In genomic region chr17:17960500-17961050, GRCh38 we compare ENCODE assay signal across 11 cellular contexts. TPM values are rescaled to one million over a fixed set of nuclear protein-coding genes. Genes with fewer than 3 reads are reported as not detected.
DNase-seq lines count a peak whose midpoint lies in the region; TF ChIP-seq lines count a peak whose summit lies in the region.
"Had no signal": no experiment of that assay in that cellular context is flagged by ENCODE, and none has a peak within 500 bp of the region (broad histone marks: within the 10 kb centered on the region; RNA-seq: fewer than 3 reads in every experiment).

No MANE protein-coding gene starts in this region.

- intact Hi-C loops in sigmoid colon (cut with DNase I), result no loop called here
- intact Hi-C loops in tibial artery (cut with DNase I; ENCODE audit: low total_unique reads), result no loop called here

- peak overlapping the region; percentile 24 for H3K4me3 ChIP-seq in CD8-positive, alpha-beta memory T cell (ENCODE audit: low read length)
- H3K4me3 ChIP-seq in SJSA1 (no peak overlapping the region), epithelial cell of proximal tubule (ENCODE audit: low read depth, low read length) (peak overlapping the region; percentile 40), sigmoid colon (no peak overlapping the region), neural progenitor cell (no peak overlapping the region), tibial artery (no peak overlapping the region)

- no peaks in the 10 kb centered on the region for H3K9me3 Mint-ChIP-seq in CD8-positive, alpha-beta memory T cell
- H3K9me3 Mint-ChIP-seq in neural progenitor cell, result no peaks in the 10 kb centered on the region
- H3K9me3 Mint-ChIP-seq: activated B cell treated with CpG ODN at 0.5 μM for 24 hours had no signal

- CTCF ChIA-PET in CD8-positive, alpha-beta memory T cell (lab: Charles Lee), result interaction anchor here (0.8 to 1.2 kb wide), 2 partner anchors 9 to 12 kb away, joined by 4 read pairs; partner anchors contain the start of genes DRC3 and TOM1L2

- WGBS in sigmoid colon, 2 donors, result 57 to 84% methylated on average over 5 of the region's 5 CpGs

- peak overlapping the region in 6 of 7 donors; percentile 8 to 82 (median 32) for H3K4me3 Mint-ChIP-seq in CD8-positive, alpha-beta memory T cell
- no peak overlapping the region for H3K4me3 Mint-ChIP-seq in neural progenitor cell

- POLR2A ChIA-PET in CD8-positive, alpha-beta memory T cell (lab: Charles Lee), result no interaction called here

- peaks cover 5 to 9% (median 6%) of the 10 kb centered on the region in 3 donors for H3K36me3 Mint-ChIP-seq in CD8-positive, alpha-beta memory T cell
- peaks cover 4% of the 10 kb centered on the region for H3K36me3 Mint-ChIP-seq in neural progenitor cell

- TF ChIP-seq CTCF in epithelial cell of proximal tubule (conservative IDR thresholded peaks at IDR 0.05; ENCODE audit: low read depth, low read length) (no peak), sigmoid colon (IDR thresholded peaks at IDR 0.05) (no peak), neural progenitor cell (IDR thresholded peaks at IDR 0.05) (no peak), tibial artery (IDR thresholded peaks at IDR 0.05) (no peak)

- H3K27me3 ChIP-seq in CD8-positive, alpha-beta memory T cell (ENCODE audit: insufficient read depth, low read length, poor library complexity, severe bottlenecking), result no peaks in the 10 kb centered on the region
- H3K27me3 ChIP-seq in SJSA1 (replicated peaks) (no peaks in the 10 kb centered on the region), sigmoid colon (no peaks in the 10 kb centered on the region), neural progenitor cell (no peaks in the 10 kb centered on the region), tibial artery (no peaks in the 10 kb centered on the region)

- H2AFZ ChIP-seq in neural progenitor cell (replicated peaks), result no peak overlapping the region

- peak overlapping the region; percentile 90 to 97 (median 95) for H3K27ac Mint-ChIP-seq in CD8-positive, alpha-beta memory T cell
- no peak overlapping the region for H3K27ac Mint-ChIP-seq in neural progenitor cell

- no peaks in the 10 kb centered on the region for H3K79me2 ChIP-seq in neural progenitor cell (ENCODE audit: low read depth)

- H3F3A ChIP-seq in neural progenitor cell (ENCODE audit: low read depth), result peaks cover 4% of the 10 kb centered on the region

- no peak for TF ChIP-seq EP300 in sigmoid colon (IDR thresholded peaks at IDR 0.05)

- H3K9me3 ChIP-seq in CD8-positive, alpha-beta memory T cell (ENCODE audit: low read length), result no peaks in the 10 kb centered on the region
- H3K9me3 ChIP-seq in SJSA1 (replicated peaks) (no peaks in the 10 kb centered on the region), sigmoid colon (no peaks in the 10 kb centered on the region), neural progenitor cell (ENCODE audit: low read depth) (no peaks in the 10 kb centered on the region), tibial artery (no peaks in the 10 kb centered on the region)

- H3K27ac ChIP-seq in CD8-positive, alpha-beta memory T cell (ENCODE audit: low read depth, low read length), result no peak overlapping the region
- peak overlapping the region; percentile 96 for H3K27ac ChIP-seq in SJSA1
- peak overlapping the region; percentile 67 to 76 (median 72) for H3K27ac ChIP-seq in sigmoid colon
- H3K27ac ChIP-seq in neural progenitor cell, result no peak overlapping the region
- H3K27ac ChIP-seq in tibial artery, result peak overlapping the region in 1 of 2 donors; percentile 44

- DNase-seq in CD8-positive, alpha-beta memory T cell, result no peak
- no peak for DNase-seq in SJSA1 (ENCODE audit: low read depth in 1 of 2, low spot score in 2 of 2)
- no peak for DNase-seq in epithelial cell of proximal tubule (ENCODE audit: low read depth)
- DNase-seq in sigmoid colon, result no peak
- no peak for DNase-seq in GM19238 (ENCODE audit: insufficient read length, low spot score)
- DNase-seq in neural progenitor cell (ENCODE audit: low spot score), result no peak
- no peak for DNase-seq in erythroblast (lab: John Stamatoyannopoulos, UW)
- DNase-seq in tibial artery, result no peak
- DNase-seq: activated B cell treated with CpG ODN at 0.5 μM for 24 hours, KBM-7 had no signal

- peaks cover 49% of the 10 kb centered on the region for H3K4me1 ChIP-seq in CD8-positive, alpha-beta memory T cell (ENCODE audit: insufficient read depth, low read length)
- H3K4me1 ChIP-seq in SJSA1 (replicated peaks) (peaks cover 44% of the 10 kb centered on the region), sigmoid colon (peaks cover 0 to 67% (median 55%) of the 10 kb centered on the region in 4 donors), neural progenitor cell (peaks cover 8% of the 10 kb centered on the region), tibial artery (peaks cover 0 to 49% (median 29%) of the 10 kb centered on the region in 4 donors)

- H3K27me3 Mint-ChIP-seq in CD8-positive, alpha-beta memory T cell, result no peaks in the 10 kb centered on the region
- H3K27me3 Mint-ChIP-seq in neural progenitor cell (ENCODE audit: insufficient read depth, low read depth), result peaks cover 4% of the 10 kb centered on the region
- H3K27me3 Mint-ChIP-seq: activated B cell treated with CpG ODN at 0.5 μM for 24 hours, progenitor cell of endocrine pancreas had no signal

- H3K4me2 ChIP-seq in neural progenitor cell, result no peak overlapping the region

- H4K20me1 ChIP-seq in neural progenitor cell (ENCODE audit: low read depth), result peaks cover 6% of the 10 kb centered on the region

- no peak overlapping the region for H3K9ac ChIP-seq in neural progenitor cell

- no peak for TF ChIP-seq POLR2A in sigmoid colon (IDR thresholded peaks at IDR 0.05)
- no peak for TF ChIP-seq POLR2A in erythroblast (IDR thresholded peaks at IDR 0.05; ENCODE audit: low read length)

- H3K36me3 ChIP-seq in CD8-positive, alpha-beta memory T cell (ENCODE audit: insufficient read depth, low read length), result no peaks in the 10 kb centered on the region
- H3K36me3 ChIP-seq in SJSA1 (peaks cover 18% of the 10 kb centered on the region), sigmoid colon (no peaks in the 10 kb centered on the region), neural progenitor cell (no peaks in the 10 kb centered on the region), tibial artery (no peaks in the 10 kb centered on the region)

- peaks cover 52 to 75% (median 55%) of the 10 kb centered on the region in 3 donors for H3K4me1 Mint-ChIP-seq in CD8-positive, alpha-beta memory T cell
- H3K4me1 Mint-ChIP-seq in neural progenitor cell, result peaks cover 13% of the 10 kb centered on the region

RNA-seq across cellular contexts. Expression of gene TOM1L2, which starts 11.6 kb away (rescaled TPM):
- total RNA-seq in CD8-positive, alpha-beta memory T cell, result 10 to 100 TPM in 1 of 2 experiments, 1 to 10 TPM in 1; 10.0 to 11.3 TPM
- polyA plus RNA-seq in CD8-positive, alpha-beta memory T cell, result 6.5 TPM
- total RNA-seq in SJSA1 (2014; rRNA removed; shearing (Covaris generic)), result 32.0 and 36.4 TPM in 2 replicates
- total RNA-seq in epithelial cell of proximal tubule (13.2 and 19.4 TPM in 2 replicates), sigmoid colon (100 to 1,000 TPM in 1 of 4 donors, 10 to 100 TPM in 3; 38.2 to 215 (median 66.2) TPM), neural progenitor cell (ENCODE audit: low replicate concordance) (4.3 and 6.5 TPM in 2 replicates)
- 10 to 100 TPM; 13.8 to 43.3 (median 29.6) TPM for polyA plus RNA-seq in sigmoid colon

RNA-seq across cellular contexts. Expression of gene DRC3, which starts 12.1 kb away (rescaled TPM):
- under 1 TPM; 0.33 to 0.60 TPM for total RNA-seq in CD8-positive, alpha-beta memory T cell
- polyA plus RNA-seq in CD8-positive, alpha-beta memory T cell, result not detected
- 1.8 TPM in 1 of 2 replicates, not detected in the other for total RNA-seq in SJSA1 (2014; rRNA removed; shearing (Covaris generic))
- 0.06 and 0.72 TPM in 2 replicates for total RNA-seq in epithelial cell of proximal tubule
- 1 to 10 TPM in 3 of 4 donors, under 1 TPM in 1; 0.36 to 6.1 (median 1.8) TPM for total RNA-seq in sigmoid colon
- polyA plus RNA-seq in sigmoid colon, result under 1 TPM in 1 of 3 donors, not detected in 2; 0.83 TPM
- total RNA-seq in neural progenitor cell (ENCODE audit: low replicate concordance), result 0.07 and 0.81 TPM in 2 replicates
- total RNA-seq: activated B cell treated with CpG ODN at 0.5 μM for 24 hours had no signal

Comparison
In these comparisons a context has a peak if more than half of its experiments do, and no peak if none do; other contexts are left out.
1. H3K27ac ChIP-seq: peak in SJSA1 (single experiment) and sigmoid colon (4 of 4); none in CD8-positive, alpha-beta memory T cell (single experiment) and neural progenitor cell (single experiment).
2. H3K4me3 ChIP-seq: peak in CD8-positive, alpha-beta memory T cell (single experiment) and epithelial cell of proximal tubule (single experiment); none in SJSA1 (single experiment), sigmoid colon (0 of 4), neural progenitor cell (single experiment) and tibial artery (0 of 2).